In the genomic region with DNA sequence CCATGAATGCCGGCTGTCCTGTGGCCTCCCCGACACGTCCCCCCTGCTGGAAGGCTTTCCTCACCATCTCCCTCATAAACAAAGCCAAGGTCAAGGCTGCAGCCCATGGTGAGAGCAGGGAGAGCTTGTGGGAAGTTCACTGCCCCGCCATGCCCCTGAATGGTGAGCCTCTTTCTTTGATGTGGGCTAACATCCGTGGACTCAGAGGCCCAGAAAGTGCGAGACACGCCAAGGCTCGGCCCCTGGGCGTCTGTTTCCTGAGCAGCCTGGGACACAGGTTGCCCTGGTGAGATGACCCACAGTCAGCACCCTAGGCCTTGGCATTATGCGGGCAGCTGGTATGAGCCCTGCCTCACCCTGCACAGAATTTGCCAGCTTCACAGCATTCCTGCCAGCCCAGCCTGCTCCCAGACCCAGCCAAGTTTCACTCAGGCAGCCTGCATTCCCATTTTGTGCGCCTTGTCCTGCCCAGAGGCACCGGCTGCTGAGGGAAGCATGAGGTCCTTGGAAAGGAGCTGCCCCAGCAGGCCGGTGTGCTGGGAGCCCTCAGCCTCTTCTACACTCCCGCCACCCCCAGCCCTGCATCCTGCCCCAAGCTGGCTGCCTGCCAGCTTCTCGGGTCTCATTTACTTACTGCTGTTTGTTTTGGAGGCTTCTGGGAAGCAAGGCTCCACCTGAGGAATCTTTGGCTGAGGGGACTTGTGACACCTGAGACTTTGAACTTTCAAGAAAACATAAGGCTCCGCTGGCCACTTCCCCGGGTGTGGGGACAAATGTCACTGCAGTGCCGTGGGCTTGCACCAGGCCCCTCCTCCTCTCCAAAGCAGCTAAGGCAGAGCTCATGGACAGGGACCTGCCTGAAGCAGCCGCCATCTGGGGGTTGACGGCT, we compare ENCODE assay signal across 8 cellular contexts. TPM values are rescaled to one million over a fixed set of nuclear protein-coding genes. Genes with fewer than 3 reads are reported as not detected.
DNase-seq lines count a peak whose midpoint lies in the region; ATAC-seq and TF ChIP-seq lines count a peak whose summit lies in the region.

No MANE protein-coding gene starts in this region.

- peaks cover 18% of the 10 kb centered on the region for H3K4me1 Mint-ChIP-seq in progenitor cell of endocrine pancreas (ENCODE audit: low read depth)

- no peak for TF ChIP-seq CTCF in epithelial cell of esophagus (IDR thresholded peaks at IDR 0.05; ENCODE audit: insufficient read depth, low read depth, low read length, missing control alignments)
- no peak for TF ChIP-seq CTCF in progenitor cell of endocrine pancreas (IDR thresholded peaks at IDR 0.05; ENCODE audit: unreplicated experiment)
- no peak for TF ChIP-seq CTCF in GM10266 (IDR thresholded peaks at IDR 0.05; ENCODE audit: control insufficient read depth, insufficient read depth, low read depth, missing control alignments)

- peak overlapping the region; percentile 16 for H3K27ac Mint-ChIP-seq in progenitor cell of endocrine pancreas

- H3K9me3 Mint-ChIP-seq in progenitor cell of endocrine pancreas (ENCODE audit: low read depth): no peaks in the 10 kb centered on the region

- no peak for ATAC-seq in HG02610 (IDR thresholded peaks at IDR 0.05; ENCODE audit: unreplicated experiment)
- ATAC-seq in GM21423 (IDR thresholded peaks at IDR 0.05; ENCODE audit: unreplicated experiment): no peak

- peak; percentile 13 for DNase-seq in activated naive CD4-positive, alpha-beta T cell treated with Interleukin-2 at 50 U/mL for 16 hours
- no peak for DNase-seq in activated naive CD4-positive, alpha-beta T cell treated with anti-CD3 and anti-CD28 coated beads, Interleukin-2, amount 50 U/mL, for 16 hours
- DNase-seq in SHP77 treated with DMSO at 0.1 percent for 48 hours (lab: John Stamatoyannopoulos, UW): peak; percentile 33
- peak; percentile 68 for DNase-seq in epithelial cell of esophagus (ENCODE audit: low read depth)
- no peak for DNase-seq in progenitor cell of endocrine pancreas (ENCODE audit: low spot score, unreplicated experiment)
- no peak for DNase-seq in GM10266 (ENCODE audit: extremely low spot score)

- H3K36me3 Mint-ChIP-seq in progenitor cell of endocrine pancreas (ENCODE audit: insufficient read depth): no peaks in the 10 kb centered on the region

- no peak overlapping the region for H3K4me3 ChIP-seq in epithelial cell of esophagus (ENCODE audit: low read length)

- H3K27me3 Mint-ChIP-seq in progenitor cell of endocrine pancreas: peaks cover 4% of the 10 kb centered on the region

- no peak overlapping the region for H3K4me3 Mint-ChIP-seq in progenitor cell of endocrine pancreas (ENCODE audit: low read depth)

RNA-seq across cellular contexts. Expression of a gene that starts 31.9 kb away (rescaled TPM):
- 17.6 and 20.8 TPM in 2 replicates for total RNA-seq in progenitor cell of endocrine pancreas

Comparison
In these comparisons a context has a peak if more than half of its experiments do, and no peak if none do; other contexts are left out.
1. DNase-seq: peak in activated naive CD4-positive, alpha-beta T cell treated with Interleukin-2 at 50 U/mL for 16 hours (single experiment), SHP77 treated with DMSO at 0.1 percent for 48 hours (single experiment) and epithelial cell of esophagus (single experiment); none in activated naive CD4-positive, alpha-beta T cell treated with anti-CD3 and anti-CD28 coated beads, Interleukin-2, amount 50 U/mL, for 16 hours (single experiment), progenitor cell of endocrine pancreas (single experiment) and GM10266 (single experiment).